Comparison of ENCODE assay signal across 8 cellular contexts in the genomic region with DNA sequence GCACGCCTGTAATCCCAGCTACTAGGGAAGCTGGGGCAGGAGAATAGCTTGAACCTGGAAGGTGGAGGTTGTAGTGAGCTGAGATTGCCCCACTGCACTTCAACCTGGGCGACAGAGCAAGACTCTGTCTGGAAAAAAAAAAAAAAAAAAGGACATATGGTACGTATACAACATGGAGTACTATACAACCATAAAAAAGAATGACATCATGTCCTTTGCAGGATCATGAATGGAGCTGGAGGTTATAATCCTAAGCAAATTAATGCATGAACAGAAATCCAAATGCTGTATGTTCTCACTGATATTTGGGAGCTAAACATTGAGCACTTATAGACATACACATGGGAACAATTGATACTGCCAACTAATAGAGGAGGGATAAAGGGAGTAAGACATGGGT.
"Had no signal": no experiment of that assay in that cellular context is flagged by ENCODE, and none has a peak within 500 bp of the region (broad histone marks: within the 10 kb centered on the region; RNA-seq: fewer than 3 reads in every experiment).

No MANE protein-coding gene starts in this region.

- H3K4me3 ChIP-seq: GM12878 had no signal

- DNase-seq: GDM1, GF-D8 had no signal

- FAIRE-seq: G401.6, GM12878, GM12891, GM12892, GM18507, GM19239 had no signal

- ATAC-seq: GM12878 had no signal
